ENCODE assay signal across 9 cellular contexts in the genomic region with DNA sequence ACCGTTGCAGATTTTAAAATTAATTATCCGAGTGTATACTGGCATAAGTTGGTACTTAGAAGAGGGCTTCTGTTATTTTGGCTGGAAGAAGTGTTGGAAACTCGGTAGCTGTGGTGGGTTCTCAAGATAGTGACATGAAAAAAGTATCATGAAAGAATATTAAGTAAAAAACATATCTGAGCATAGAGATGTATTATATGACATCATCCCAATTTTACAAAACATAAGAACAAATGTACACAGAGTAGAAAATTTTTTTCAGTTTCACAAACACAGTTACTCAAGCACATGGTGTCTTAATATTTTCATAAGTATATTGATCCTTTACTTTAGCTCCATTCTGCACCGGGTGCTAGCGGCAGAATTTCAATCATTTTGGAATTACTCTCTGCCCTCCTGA. TPM values are rescaled to one million over a fixed set of nuclear protein-coding genes. Genes with fewer than 3 reads are reported as not detected.
A peak's percentile ranks its signal among the peaks of the same experiment; 100 is the strongest.
DNase-seq lines count a peak whose midpoint lies in the region; ATAC-seq and TF ChIP-seq lines count a peak whose summit lies in the region.
"Had no signal": no experiment of that assay in that cellular context is flagged by ENCODE, and none has a peak within 500 bp of the region (broad histone marks: within the 10 kb centered on the region; RNA-seq: fewer than 3 reads in every experiment).

No MANE protein-coding gene starts in this region.

- peak overlapping the region; percentile 68 to 80 for H3K27ac ChIP-seq in thoracic aorta

- intact Hi-C loops in lower leg skin (cut with DNase I; ENCODE audit: low total_unique reads), result no loop called here

- H3K36me3 Mint-ChIP-seq in activated CD8-positive, alpha-beta memory T cell treated with anti-CD3 and anti-CD28 coated beads, Interleukin-2, amount 10 ng/mL, durations not matched to agents 7 days and 5 days, result peaks cover 64% of the 10 kb centered on the region

- no peak for ATAC-seq in activated CD8-positive, alpha-beta memory T cell treated with anti-CD3 and anti-CD28 coated beads, Interleukin-2, amount 10 ng/mL, durations not matched to agents 7 days and 5 days
- ATAC-seq in thoracic aorta (ENCODE audit: insufficient number of reproducible peaks, low FRiP score, low read depth) (no peak), HG03159 (IDR thresholded peaks at IDR 0.05; ENCODE audit: unreplicated experiment) (no peak), HG03342 (IDR thresholded peaks at IDR 0.05; ENCODE audit: unreplicated experiment) (no peak)

- peak overlapping the region; percentile 23 for H3K4me3 ChIP-seq in lower leg skin (ENCODE audit: low read depth, poor library complexity, severe bottlenecking)
- H3K4me3 ChIP-seq in thoracic aorta, result peak overlapping the region; percentile 78

- H3K9me3 ChIP-seq in thoracic aorta, result no peaks in the 10 kb centered on the region

- no peak for DNase-seq in activated CD8-positive, alpha-beta memory T cell treated with anti-CD3 and anti-CD28 coated beads, Interleukin-2, amount 10 ng/mL, durations not matched to agents 7 days and 5 days
- DNase-seq in activated CD8-positive, alpha-beta memory T cell treated with anti-CD3 and anti-CD28 coated beads, Interleukin-2, amount 50 U/mL, for 48 hours, result no peak
- DNase-seq in amniotic epithelial cell (ENCODE audit: low read depth) (peak; percentile 20), lower leg skin (ENCODE audit: low spot score in 2 of 2) (no peak), thoracic aorta (ENCODE audit: low spot score) (no peak), GOT3 (lab: John Stamatoyannopoulos, UW) (no peak)
- DNase-seq: SHP77 had no signal

- peaks cover 48% of the 10 kb centered on the region for H3K4me1 Mint-ChIP-seq in activated CD8-positive, alpha-beta memory T cell treated with anti-CD3 and anti-CD28 coated beads, Interleukin-2, amount 10 ng/mL, durations not matched to agents 7 days and 5 days

- no peaks in the 10 kb centered on the region for H3K27me3 ChIP-seq in thoracic aorta (replicated peaks; ENCODE audit: insufficient read depth)

- peak overlapping the region; percentile 90 for H3K4me3 Mint-ChIP-seq in activated CD8-positive, alpha-beta memory T cell treated with anti-CD3 and anti-CD28 coated beads, Interleukin-2, amount 10 ng/mL, durations not matched to agents 7 days and 5 days

- TF ChIP-seq CTCF in lower leg skin (IDR thresholded peaks at IDR 0.05), result no peak
- no peak for TF ChIP-seq CTCF in thoracic aorta (IDR thresholded peaks at IDR 0.05)

- H3K36me3 ChIP-seq in thoracic aorta, result no peaks in the 10 kb centered on the region

- CTCF ChIA-PET in activated CD8-positive, alpha-beta memory T cell treated with anti-CD3 and anti-CD28 coated beads, Interleukin-2, amount 10 ng/mL, durations not matched to agents 7 days and 5 days (lab: Charles Lee), result interaction anchor here (2.3 to 4.1 kb wide), 3 partner anchors 13 to 78 kb away, joined by 6 to 16 read pairs (median 10); a partner anchor contains a TSS

- peak overlapping the region; percentile 98 for H3K27ac Mint-ChIP-seq in activated CD8-positive, alpha-beta memory T cell treated with anti-CD3 and anti-CD28 coated beads, Interleukin-2, amount 10 ng/mL, durations not matched to agents 7 days and 5 days

- no peak for TF ChIP-seq POLR2A in lower leg skin (IDR thresholded peaks at IDR 0.05)

- WGBS in lower leg skin, 2 donors, result 1 to 2% methylated on average over 5 of the region's 5 CpGs

- H3K27me3 Mint-ChIP-seq in activated CD8-positive, alpha-beta memory T cell treated with anti-CD3 and anti-CD28 coated beads, Interleukin-2, amount 10 ng/mL, durations not matched to agents 7 days and 5 days, result no peaks in the 10 kb centered on the region

- no peaks in the 10 kb centered on the region for H3K9me3 Mint-ChIP-seq in activated CD8-positive, alpha-beta memory T cell treated with anti-CD3 and anti-CD28 coated beads, Interleukin-2, amount 10 ng/mL, durations not matched to agents 7 days and 5 days (ENCODE audit: low read depth)

- peaks cover 10 to 29% of the 10 kb centered on the region in 2 donors for H3K4me1 ChIP-seq in thoracic aorta (ENCODE audit: control insufficient read depth in 1 of 2, low read depth in 2 of 2)

RNA-seq across cellular contexts. Expression of a gene that starts 0.7 kb away (rescaled TPM):
- total RNA-seq in activated CD8-positive, alpha-beta memory T cell treated with anti-CD3 and anti-CD28 coated beads, Interleukin-2, amount 10 ng/mL, durations not matched to agents 7 days and 5 days, result 100 to 1,000 TPM; 388 to 393 TPM
- 10 to 100 TPM; 47.0 to 72.0 (median 50.8) TPM for total RNA-seq in lower leg skin
- total RNA-seq in thoracic aorta, result 100 to 1,000 TPM in 1 of 2 donors, 10 to 100 TPM in 1; 65.4 to 182 TPM
